16 cellular contexts compared by ENCODE assay signal in the genomic region with DNA sequence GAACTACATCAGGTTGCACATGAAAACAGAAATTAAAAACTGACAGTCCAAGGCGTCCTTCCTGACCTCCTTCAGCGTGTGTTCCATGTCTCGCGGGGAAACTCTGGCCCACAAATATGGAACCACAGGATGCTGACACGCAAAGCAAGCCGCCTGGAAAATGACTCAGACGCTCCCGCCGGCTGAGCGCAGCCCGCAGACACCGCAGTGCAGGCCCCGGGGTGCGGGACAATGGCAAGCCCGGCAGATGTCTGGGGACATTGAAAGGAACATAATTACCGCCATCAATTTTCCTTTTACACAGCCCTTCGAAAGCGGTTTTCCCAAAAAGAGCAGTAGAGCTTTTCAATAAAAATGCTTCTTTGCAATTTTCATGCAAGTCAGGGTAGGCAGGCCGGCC.
DNase-seq lines count a peak whose midpoint lies in the region; ATAC-seq, FAIRE-seq and TF ChIP-seq lines count a peak whose summit lies in the region.
"Had no signal": no experiment of that assay in that cellular context is flagged by ENCODE, and none has a peak within 500 bp of the region (broad histone marks: within the 10 kb centered on the region; RNA-seq: fewer than 3 reads in every experiment).

No MANE protein-coding gene starts in this region.

- ATAC-seq in HG03565 (IDR thresholded peaks at IDR 0.05; ENCODE audit: unreplicated experiment) (no peak), SK-N-SH treated with all-trans-retinoic acid at 6 μM for 48 hours (no peak)
- ATAC-seq: esophagus mucosa, K562 had no signal

- H3K4me3 ChIP-seq in HUES64 (ENCODE audit: low read length) (peak overlapping the region; percentile 3; the same call in 1 of the 2 replicates), mesodermal cell (ENCODE audit: extremely low read depth, insufficient read depth, low read length, poor library complexity, severe bottlenecking) (no peak overlapping the region)
- H3K4me3 ChIP-seq: K562, SJSA1, thyroid gland had no signal

- no peak overlapping the region for H3K27ac ChIP-seq in HUES64 (ENCODE audit: low read depth, low read length)
- H3K27ac ChIP-seq in mesodermal cell (ENCODE audit: low read depth, low read length, severe bottlenecking) = peak overlapping the region; percentile 32
- H3K27ac ChIP-seq: SJSA1, thyroid gland had no signal

- FAIRE-seq in GM19239 (lab: Jason Lieb, UNC) = no peak
- FAIRE-seq: colon, K562 had no signal

- H3K27me3 ChIP-seq in HUES64 (ENCODE audit: insufficient read depth, low read length) = 0 out of 2 replicates have a peak, but pooled peaks cover 4% of the 10 kb centered on the region
- H3K27me3 ChIP-seq: SJSA1, thyroid gland had no signal

- WGBS in HUES64 = 61% methylated on average over 19 of the region's 19 CpGs
- 63 to 64% methylated on average over 17 to 18 of the region's 19 CpGs for WGBS in mesodermal cell (ENCODE audit: insufficient coverage in 2 of 2), 2 experiments

- H3K9ac ChIP-seq in HUES64 (ENCODE audit: low read depth, low read length) = no peak overlapping the region

- H3K4me1 ChIP-seq in HUES64 (ENCODE audit: insufficient read depth, low read length) (peaks cover 23% of the 10 kb centered on the region), mesodermal cell (ENCODE audit: control insufficient read depth, insufficient read depth, low read length, poor library complexity, severe bottlenecking) (peaks cover 9% of the 10 kb centered on the region)
- H3K4me1 ChIP-seq: thyroid gland had no signal

- DNase-seq in A172 (ENCODE audit: low spot score) (peak; percentile 35), cerebellar cortex (ENCODE audit: low spot score) (peak; percentile 2), GM19239 (ENCODE audit: insufficient read length, low spot score) (no peak), 8988T (no peak)
- DNase-seq: activated CD8-positive, alpha-beta memory T cell treated with anti-CD3 and anti-CD28 coated beads, Interleukin-2, amount 50 U/mL, for 4 hours; mammary epithelial cell; NCI-H1694; thyroid gland had no signal

- H3K36me3 ChIP-seq in HUES64 (ENCODE audit: insufficient read depth, low read length) (no peaks in the 10 kb centered on the region), mesodermal cell (ENCODE audit: control insufficient read depth, insufficient read depth, low read length) (no peaks in the 10 kb centered on the region)
- H3K36me3 ChIP-seq: SJSA1, thyroid gland had no signal

- H3K9me3 ChIP-seq in HUES64 (ENCODE audit: insufficient read depth, low read depth, low read length) (no peaks in the 10 kb centered on the region), mesodermal cell (ENCODE audit: control insufficient read depth, low read length) (no peaks in the 10 kb centered on the region)
- H3K9me3 ChIP-seq: SJSA1, thyroid gland had no signal

TF ChIP-seq in SK-N-SH treated with all-trans-retinoic acid at 6 μM for 48 hours, 23 proteins besides CTCF, POLR2A, EP300 and RAD21:
- TF ChIP-seq, protein P1, sequence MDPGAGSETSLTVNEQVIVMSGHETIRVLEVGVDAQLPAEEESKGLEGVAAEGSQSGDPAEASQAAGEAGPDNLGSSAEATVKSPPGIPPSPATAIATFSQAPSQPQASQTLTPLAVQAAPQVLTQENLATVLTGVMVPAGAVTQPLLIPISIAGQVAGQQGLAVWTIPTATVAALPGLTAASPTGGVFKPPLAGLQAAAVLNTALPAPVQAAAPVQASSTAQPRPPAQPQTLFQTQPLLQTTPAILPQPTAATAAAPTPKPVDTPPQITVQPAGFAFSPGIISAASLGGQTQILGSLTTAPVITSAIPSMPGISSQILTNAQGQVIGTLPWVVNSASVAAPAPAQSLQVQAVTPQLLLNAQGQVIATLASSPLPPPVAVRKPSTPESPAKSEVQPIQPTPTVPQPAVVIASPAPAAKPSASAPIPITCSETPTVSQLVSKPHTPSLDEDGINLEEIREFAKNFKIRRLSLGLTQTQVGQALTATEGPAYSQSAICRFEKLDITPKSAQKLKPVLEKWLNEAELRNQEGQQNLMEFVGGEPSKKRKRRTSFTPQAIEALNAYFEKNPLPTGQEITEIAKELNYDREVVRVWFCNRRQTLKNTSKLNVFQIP (CRISPR knock-in tag; IDR thresholded peaks at IDR 0.05; ENCODE audit: borderline replicate concordance, low read depth) = no peak
- TF ChIP-seq, protein P2, sequence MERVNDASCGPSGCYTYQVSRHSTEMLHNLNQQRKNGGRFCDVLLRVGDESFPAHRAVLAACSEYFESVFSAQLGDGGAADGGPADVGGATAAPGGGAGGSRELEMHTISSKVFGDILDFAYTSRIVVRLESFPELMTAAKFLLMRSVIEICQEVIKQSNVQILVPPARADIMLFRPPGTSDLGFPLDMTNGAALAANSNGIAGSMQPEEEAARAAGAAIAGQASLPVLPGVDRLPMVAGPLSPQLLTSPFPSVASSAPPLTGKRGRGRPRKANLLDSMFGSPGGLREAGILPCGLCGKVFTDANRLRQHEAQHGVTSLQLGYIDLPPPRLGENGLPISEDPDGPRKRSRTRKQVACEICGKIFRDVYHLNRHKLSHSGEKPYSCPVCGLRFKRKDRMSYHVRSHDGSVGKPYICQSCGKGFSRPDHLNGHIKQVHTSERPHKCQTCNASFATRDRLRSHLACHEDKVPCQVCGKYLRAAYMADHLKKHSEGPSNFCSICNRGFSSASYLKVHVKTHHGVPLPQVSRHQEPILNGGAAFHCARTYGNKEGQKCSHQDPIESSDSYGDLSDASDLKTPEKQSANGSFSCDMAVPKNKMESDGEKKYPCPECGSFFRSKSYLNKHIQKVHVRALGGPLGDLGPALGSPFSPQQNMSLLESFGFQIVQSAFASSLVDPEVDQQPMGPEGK (CRISPR knock-in tag; IDR thresholded peaks at IDR 0.05; ENCODE audit: borderline replicate concordance) = no peak
- TF ChIP-seq CSDC2 (CRISPR knock-in tag; IDR thresholded peaks at IDR 0.05) = no peak
- no peak for TF ChIP-seq PPARA (CRISPR knock-in tag; IDR thresholded peaks at IDR 0.05; ENCODE audit: borderline replicate concordance)
- no peak for TF ChIP-seq ZC3H10 (CRISPR knock-in tag; IDR thresholded peaks at IDR 0.05)
- TF ChIP-seq OSR1 (CRISPR knock-in tag; IDR thresholded peaks at IDR 0.05) = no peak
- no peak for TF ChIP-seq GLIS3 (CRISPR knock-in tag; IDR thresholded peaks at IDR 0.05)
- no peak for TF ChIP-seq ISL1 (CRISPR knock-in tag; IDR thresholded peaks at IDR 0.05)
- TF ChIP-seq, protein P3, sequence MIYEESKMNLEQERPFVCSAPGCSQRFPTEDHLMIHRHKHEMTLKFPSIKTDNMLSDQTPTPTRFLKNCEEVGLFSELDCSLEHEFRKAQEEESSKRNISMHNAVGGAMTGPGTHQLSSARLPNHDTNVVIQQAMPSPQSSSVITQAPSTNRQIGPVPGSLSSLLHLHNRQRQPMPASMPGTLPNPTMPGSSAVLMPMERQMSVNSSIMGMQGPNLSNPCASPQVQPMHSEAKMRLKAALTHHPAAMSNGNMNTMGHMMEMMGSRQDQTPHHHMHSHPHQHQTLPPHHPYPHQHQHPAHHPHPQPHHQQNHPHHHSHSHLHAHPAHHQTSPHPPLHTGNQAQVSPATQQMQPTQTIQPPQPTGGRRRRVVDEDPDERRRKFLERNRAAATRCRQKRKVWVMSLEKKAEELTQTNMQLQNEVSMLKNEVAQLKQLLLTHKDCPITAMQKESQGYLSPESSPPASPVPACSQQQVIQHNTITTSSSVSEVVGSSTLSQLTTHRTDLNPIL (CRISPR knock-in tag; IDR thresholded peaks at IDR 0.05; ENCODE audit: low read depth) = no peak
- no peak for TF ChIP-seq ARNTL (CRISPR knock-in tag; IDR thresholded peaks at IDR 0.05; ENCODE audit: borderline replicate concordance, low read depth)
- no peak for TF ChIP-seq ZNF565 (CRISPR knock-in tag; conservative IDR thresholded peaks at IDR 0.05; ENCODE audit: low read depth)

Comparison
In these comparisons a context has a peak if more than half of its experiments do, and no peak if none do; other contexts are left out.
1. DNase-seq: peak in A172 (single experiment) and cerebellar cortex (single experiment); none in GM19239 (single experiment) and 8988T (single experiment).